In genomic region chr2:227267406-227268115, GRCh38 we compare ENCODE assay signal across 22 cellular contexts. TPM values are rescaled to one million over a fixed set of nuclear protein-coding genes. Genes with fewer than 3 reads are reported as not detected.
DNase-seq lines count a peak whose midpoint lies in the region; ATAC-seq and TF ChIP-seq lines count a peak whose summit lies in the region.
"Had no signal": no experiment of that assay in that cellular context is flagged by ENCODE, and none has a peak within 500 bp of the region (broad histone marks: within the 10 kb centered on the region; RNA-seq: fewer than 3 reads in every experiment).

No MANE protein-coding gene starts in this region.

- no peaks in the 10 kb centered on the region for H3K27me3 Mint-ChIP-seq in H9 (ENCODE audit: low read depth)
- no peaks in the 10 kb centered on the region for H3K27me3 Mint-ChIP-seq in MCF 10A (ENCODE audit: insufficient read depth, unreplicated experiment)

- H3K14ac ChIP-seq in H9 (ENCODE audit: insufficient read depth, low read length) = 0 out of 2 replicates have a peak overlapping the region, but pooled peaks have one; percentile 59

- no peak overlapping the region for H2BK12ac ChIP-seq in H9 (ENCODE audit: insufficient read length, low read depth, low read length)

- no peak overlapping the region for H3K4ac ChIP-seq in H9 (ENCODE audit: low read depth, low read length)

- H3K56ac ChIP-seq in H9 (ENCODE audit: insufficient read length, low read depth, low read length) = no peak overlapping the region

- no peaks in the 10 kb centered on the region for H3K23me2 ChIP-seq in H9 (ENCODE audit: insufficient read length, low read depth, low read length, poor library complexity, severe bottlenecking)

- no peaks in the 10 kb centered on the region for H3K79me1 ChIP-seq in H9 (ENCODE audit: insufficient read depth, low read depth, low read length, poor library complexity, severe bottlenecking)

- no peak overlapping the region for H4K91ac ChIP-seq in H9 (ENCODE audit: insufficient read length, low read depth, low read length)

- H3K23ac ChIP-seq in H9 (ENCODE audit: insufficient read length, low read depth, low read length) = no peak overlapping the region

- peak; percentile 31 for DNase-seq in AG08395 (ENCODE audit: low spot score)
- no peak for DNase-seq in H9
- peak; percentile 68 for DNase-seq in MCF 10A (ENCODE audit: unreplicated experiment)
- peak; percentile 65 for DNase-seq in myocyte (ENCODE audit: low read depth)
- DNase-seq in activated CD8-positive, alpha-beta memory T cell treated with anti-CD3 and anti-CD28 coated beads, Interleukin-2, amount 50 U/mL, for 4 hours = no peak
- no peak for DNase-seq in DMS 273 treated with DMSO at 0.1 percent for 48 hours (lab: John Stamatoyannopoulos, UW)
- DNase-seq in posterior vena cava (ENCODE audit: low spot score) = no peak
- DNase-seq: activated CD8-positive, alpha-beta T cell treated with anti-CD3 and anti-CD28 coated beads, Interleukin-2, amount 10 ng/mL, durations not matched to agents 7 days and 5 days; central memory CD4-positive, alpha-beta T cell; COR-L47; effector CD8-positive, alpha-beta T cell; GDM1; HFFc6; NCI-H1092; NCI-H748 treated with DMSO at 0.1 percent for 48 hours; Peyer's patch; stimulated activated CD4-positive, alpha-beta T cell treated with anti-CD3 and anti-CD28 coated beads, Interleukin-15, amount 100 ng/mL, for 24 hours; stimulated activated naive CD8-positive, alpha-beta T cell treated with anti-CD3 and anti-CD28 coated beads, Interleukin-15, Interleukin-2, amounts not matched to agents 100 U/mL and 50 U/mL, for 24 hours; SW 1271; upper lobe of left lung had no signal

- CTCF ChIA-PET in MCF 10A (lab: Yijun Ruan, JAX) = interaction anchor here (0.9 kb wide), 1 partner anchor 30 kb away, joined by 3 read pairs; no protein-coding TSS in a partner anchor

- no peak overlapping the region for H4K8ac ChIP-seq in H9 (replicated peaks; ENCODE audit: insufficient read length, low read depth, low read length)

- H2BK120ac ChIP-seq in H9 (ENCODE audit: low read depth, low read length, poor library complexity, severe bottlenecking) = no peak overlapping the region

- H3K9me3 ChIP-seq in H9 (ENCODE audit: control insufficient read depth, low read depth, low read length) = no peaks in the 10 kb centered on the region
- H3K9me3 ChIP-seq: Peyer's patch, upper lobe of left lung had no signal

- no peak overlapping the region for H2BK20ac ChIP-seq in H9 (ENCODE audit: low read depth, low read length, poor library complexity, severe bottlenecking)

- H3K4me2 ChIP-seq in H9 (ENCODE audit: insufficient read depth, insufficient read length, low read length) = no peak overlapping the region

- H3K9ac ChIP-seq in H9 (ENCODE audit: extremely low read depth, insufficient read length, low read length) = no peak overlapping the region

- no peak overlapping the region for H2BK5ac ChIP-seq in H9 (ENCODE audit: insufficient read length, low read length)

- H4K5ac ChIP-seq in H9 (ENCODE audit: insufficient read length, low read depth, low read length) = no peak overlapping the region

- H4K20me1 ChIP-seq in H9 (ENCODE audit: control insufficient read depth, insufficient read depth, insufficient read length) = no peaks in the 10 kb centered on the region

- no peak overlapping the region for H3K27ac ChIP-seq in H9 (ENCODE audit: insufficient read length, low read depth, low read length)
- H3K27ac ChIP-seq: Peyer's patch, upper lobe of left lung, VCaP had no signal

- H3K79me2 ChIP-seq in H9 (ENCODE audit: insufficient read depth, low read length) = no peaks in the 10 kb centered on the region

- H3K27me3 ChIP-seq in H9 (ENCODE audit: insufficient read depth, low read length) = no peaks in the 10 kb centered on the region
- H3K27me3 ChIP-seq: Peyer's patch, upper lobe of left lung had no signal

- H3K4me1 Mint-ChIP-seq in H9 (peaks cover 7 to 8% of the 10 kb centered on the region in 2 experiments), MCF 10A (ENCODE audit: insufficient read depth, unreplicated experiment) (peaks cover 6% of the 10 kb centered on the region)

- TF ChIP-seq CTCF in H9 (conservative IDR thresholded peaks at IDR 0.05) = no peak
- no peak for TF ChIP-seq CTCF in MCF 10A (IDR thresholded peaks at IDR 0.05; ENCODE audit: unreplicated experiment)

- H3K9me3 Mint-ChIP-seq in H9 = no peaks in the 10 kb centered on the region
- H3K9me3 Mint-ChIP-seq in MCF 10A (ENCODE audit: unreplicated experiment) = no peaks in the 10 kb centered on the region
- H3K9me3 Mint-ChIP-seq: HFFc6 had no signal

- no peak overlapping the region for H2AFZ ChIP-seq in H9 (ENCODE audit: low read length)

- no peak for ATAC-seq in HG02970 (IDR thresholded peaks at IDR 0.05; ENCODE audit: low FRiP score, unreplicated experiment)
- ATAC-seq: activated CD8-positive, alpha-beta T cell treated with anti-CD3 and anti-CD28 coated beads, Interleukin-2, amount 10 ng/mL, durations not matched to agents 7 days and 5 days; stimulated activated naive CD8-positive, alpha-beta T cell treated with anti-CD3 and anti-CD28 coated beads, Interleukin-15, Interleukin-2, amounts not matched to agents 100 U/mL and 50 U/mL, for 24 hours had no signal

- no CpG with 5 or more reads among the region's 10 CpGs for WGBS in H9 (ENCODE audit: extremely low coverage, insufficient read length, low lambda C conversion rate)

- no peak overlapping the region for H2AK5ac ChIP-seq in H9 (ENCODE audit: insufficient read length, low read length)

- POLR2A ChIA-PET in MCF 10A (lab: Yijun Ruan, JAX) = no interaction called here

- H3K27ac Mint-ChIP-seq in H9 (peak overlapping the region in 1 of 3 experiments; percentile 59; a peak in 3 of 7 replicates), MCF 10A (ENCODE audit: low read depth, unreplicated experiment) (no peak overlapping the region)
- H3K27ac Mint-ChIP-seq: activated CD8-positive, alpha-beta T cell treated with anti-CD3 and anti-CD28 coated beads, Interleukin-2, amount 10 ng/mL, durations not matched to agents 7 days and 5 days; HFFc6 had no signal

- H2BK15ac ChIP-seq in H9 (ENCODE audit: low read depth, low read length) = no peak overlapping the region

- H3K18ac ChIP-seq in H9 (ENCODE audit: insufficient read length, low read depth, low read length) = no peak overlapping the region

- intact Hi-C loops in MCF 10A (cut with micrococcal nuclease) = no loop called here
- intact Hi-C loops in posterior vena cava (cut with DNase I) = no loop called here

- H3K4me3 Mint-ChIP-seq in H9 (no peak overlapping the region), MCF 10A (ENCODE audit: unreplicated experiment) (no peak overlapping the region)
- H3K4me3 Mint-ChIP-seq: activated CD8-positive, alpha-beta T cell treated with anti-CD3 and anti-CD28 coated beads, Interleukin-2, amount 10 ng/mL, durations not matched to agents 7 days and 5 days; HFFc6 had no signal

- no TSS peak for BruUV-seq in MCF 10A (replicated peaks; lab: Mats Ljungman, UMichigan)

- no peaks in the 10 kb centered on the region for H3K4me1 ChIP-seq in H9 (ENCODE audit: insufficient read depth, low read length)
- H3K4me1 ChIP-seq: Peyer's patch, upper lobe of left lung had no signal

- no peaks in the 10 kb centered on the region for H3K36me3 Mint-ChIP-seq in H9 (ENCODE audit: insufficient read depth in 1 of 3, low read depth in 3 of 3)
- H3K36me3 Mint-ChIP-seq in MCF 10A (ENCODE audit: insufficient read depth, unreplicated experiment) = no peaks in the 10 kb centered on the region

- no peak overlapping the region for H3T11ph ChIP-seq in H9 (ENCODE audit: low read length)

RNA-seq across cellular contexts. Expression of gene MFF, which starts 57.5 kb away (rescaled TPM):
- 83.3 and 88.1 TPM in 2 replicates for total RNA-seq in H9 (2021)
- total RNA-seq in MCF 10A (2022) = 81.2 and 90.2 TPM in 2 replicates
- 82.2 and 103 TPM in 2 replicates for total RNA-seq in myocyte
- polyA plus RNA-seq in myocyte (2012) = 61.3 TPM
- total RNA-seq in posterior vena cava = 10 to 100 TPM; 52.2 to 55.2 TPM

Comparison
In these comparisons a context has a peak if more than half of its experiments do, and no peak if none do; other contexts are left out.
1. DNase-seq: peak in AG08395 (single experiment), MCF 10A (single experiment) and myocyte (single experiment); none in H9 (single experiment), activated CD8-positive, alpha-beta memory T cell treated with anti-CD3 and anti-CD28 coated beads, Interleukin-2, amount 50 U/mL, for 4 hours (single experiment), DMS 273 treated with DMSO at 0.1 percent for 48 hours (single experiment) and posterior vena cava (single experiment).